1 cellular context compared by ENCODE assay signal in genomic region chr20:58875541-58876134, GRCh38.
TF ChIP-seq lines count a peak whose summit lies in the region.

No MANE protein-coding gene starts in this region.

TF ChIP-seq in SK-N-SH treated with all-trans-retinoic acid at 6 μM for 48 hours, 23 proteins besides CTCF, POLR2A, EP300 and RAD21:
- TF ChIP-seq ZNF8 (CRISPR knock-in tag; IDR thresholded peaks at IDR 0.05): no peak
- no peak for TF ChIP-seq ZC3H10 (CRISPR knock-in tag; IDR thresholded peaks at IDR 0.05)
- no peak for TF ChIP-seq CSDC2 (CRISPR knock-in tag; IDR thresholded peaks at IDR 0.05)
- no peak for TF ChIP-seq BACH2 (CRISPR knock-in tag; IDR thresholded peaks at IDR 0.05; ENCODE audit: borderline replicate concordance)
- TF ChIP-seq TOX (CRISPR knock-in tag; IDR thresholded peaks at IDR 0.05; ENCODE audit: borderline replicate concordance): no peak
- TF ChIP-seq POU6F1 (CRISPR knock-in tag; IDR thresholded peaks at IDR 0.05; ENCODE audit: borderline replicate concordance, low read depth): no peak
- TF ChIP-seq PATZ1 (CRISPR knock-in tag; IDR thresholded peaks at IDR 0.05; ENCODE audit: borderline replicate concordance): no peak
- TF ChIP-seq RARB (CRISPR knock-in tag; IDR thresholded peaks at IDR 0.05): no peak
- no peak for TF ChIP-seq PPARA (CRISPR knock-in tag; IDR thresholded peaks at IDR 0.05; ENCODE audit: borderline replicate concordance)
- no peak for TF ChIP-seq CSRNP3 (CRISPR knock-in tag; IDR thresholded peaks at IDR 0.05)
- TF ChIP-seq OSR1 (CRISPR knock-in tag; IDR thresholded peaks at IDR 0.05): no peak
- TF ChIP-seq ZNF70 (CRISPR knock-in tag; IDR thresholded peaks at IDR 0.05): no peak
- TF ChIP-seq ARNTL (CRISPR knock-in tag; IDR thresholded peaks at IDR 0.05; ENCODE audit: borderline replicate concordance, low read depth): no peak
- no peak for TF ChIP-seq GLIS3 (CRISPR knock-in tag; IDR thresholded peaks at IDR 0.05)
- no peak for TF ChIP-seq ZNF565 (CRISPR knock-in tag; conservative IDR thresholded peaks at IDR 0.05; ENCODE audit: low read depth)
- no peak for TF ChIP-seq ISL1 (CRISPR knock-in tag; IDR thresholded peaks at IDR 0.05)
- no peak for TF ChIP-seq SNAI2 (CRISPR knock-in tag; IDR thresholded peaks at IDR 0.05)
- TF ChIP-seq ZFP30 (CRISPR knock-in tag; IDR thresholded peaks at IDR 0.05): no peak
